Comparison of ENCODE assay signal across 8 cellular contexts in the genomic region with DNA sequence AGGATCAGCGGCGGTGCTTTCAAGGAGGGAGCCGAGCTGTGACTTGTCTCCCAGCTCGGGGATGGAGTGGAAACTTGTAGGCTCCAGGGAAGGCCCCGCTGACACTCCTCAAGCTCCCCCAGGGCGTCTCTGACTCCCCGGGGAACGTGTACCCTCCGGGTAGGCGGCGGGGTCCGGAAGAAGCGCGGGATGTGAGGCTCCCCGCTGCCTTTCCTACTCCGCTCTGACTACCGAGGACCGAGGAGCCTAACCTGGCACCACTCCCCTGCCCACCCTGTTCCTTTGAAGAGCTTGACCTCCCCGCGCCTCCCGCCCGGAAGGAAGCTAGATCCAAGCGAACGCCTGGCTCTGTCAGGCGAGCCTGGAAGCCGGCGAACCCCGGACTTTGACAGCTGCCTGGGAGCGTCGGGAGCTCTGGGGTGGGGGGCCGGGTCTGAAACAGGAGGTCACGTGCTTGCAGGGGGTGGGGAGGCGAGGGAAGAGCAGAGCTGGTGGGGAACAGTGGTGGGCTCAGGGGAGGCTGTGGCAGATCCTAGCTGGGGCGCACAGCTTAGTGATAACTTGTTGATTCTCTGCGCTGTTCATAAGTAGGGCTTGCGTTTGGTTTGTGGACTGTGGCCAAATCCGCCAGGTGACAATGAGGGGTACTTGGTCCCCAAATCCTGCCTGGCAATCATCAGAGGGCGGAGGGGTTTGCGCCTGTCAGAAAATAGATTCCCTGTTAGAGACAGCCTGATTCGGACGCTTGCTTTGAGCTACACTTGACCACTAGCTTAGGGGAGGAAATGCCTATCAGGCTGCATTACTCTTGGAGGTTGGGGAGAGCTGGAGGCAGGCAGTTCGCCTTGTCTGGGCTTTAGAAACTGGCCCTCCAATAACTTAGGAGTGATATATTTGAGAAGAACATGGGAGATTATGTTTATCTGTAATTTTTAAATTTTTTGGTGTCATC.
DNase-seq lines count a peak whose midpoint lies in the region; ATAC-seq lines count a peak whose summit lies in the region.

No MANE protein-coding gene starts in this region.

- intact Hi-C loops in posterior cingulate gyrus (cut with DNase I) = loop anchor here (5.0 to 10.0 kb wide), 3 partner anchors 381 to 801 kb away; no protein-coding TSS in a partner anchor

- ATAC-seq in GM18502 (IDR thresholded peaks at IDR 0.05; ENCODE audit: poor library complexity, unreplicated experiment) (no peak), GM21737 (IDR thresholded peaks at IDR 0.05; ENCODE audit: unreplicated experiment) (no peak)
- no peak for ATAC-seq in activated CD4-positive, CD25-positive, alpha-beta regulatory T cell treated with anti-CD3 and anti-CD28 coated beads, Interleukin-2, amount 50 U/mL, for 24 hours

- peak; percentile 13 for DNase-seq in EH (ENCODE audit: low read depth)
- DNase-seq in NCI-H146 treated with DMSO at 0.1 percent for 48 hours (lab: John Stamatoyannopoulos, UW; ENCODE audit: unreplicated experiment) = peak; percentile 72
- peak; percentile 26 for DNase-seq in globus pallidus (ENCODE audit: low spot score)
- DNase-seq in posterior cingulate gyrus = peak in 7 of 10 donors; percentile 11 to 87 (median 17)
- DNase-seq in NCI-H510A treated with DMSO at 0.1 percent for 48 hours (lab: John Stamatoyannopoulos, UW) = no peak
